Comparison of ENCODE assay signal across 8 cellular contexts in genomic region chr7:101814081-101814995, GRCh38. TPM values are rescaled to one million over a fixed set of nuclear protein-coding genes. Genes with fewer than 3 reads are reported as not detected.
DNase-seq lines count a peak whose midpoint lies in the region; ATAC-seq and TF ChIP-seq lines count a peak whose summit lies in the region.

No MANE protein-coding gene starts in this region.

- H3K27ac Mint-ChIP-seq in Caco-2 (ENCODE audit: unreplicated experiment), result peak overlapping the region; percentile 85

- peak overlapping the region; percentile 99 for H3K4me3 ChIP-seq in Caco-2 (ENCODE audit: low read depth, low read length)
- H3K4me3 ChIP-seq in HCT116 (replicated peaks in 1 of 2; ENCODE audit: low read depth in 1 of 2, low read length in 2 of 2), result peak overlapping the region; percentile 59 to 77
- peak overlapping the region; percentile 92 to 94 (median 92) for H3K4me3 ChIP-seq in esophagus muscularis mucosa
- H3K4me3 ChIP-seq in mucosa of stomach (ENCODE audit: low read length), result peak overlapping the region; percentile 32

- peak overlapping the region; percentile 90 for H3K27ac ChIP-seq in HCT116 (ENCODE audit: low read depth, low read length)
- peak overlapping the region; percentile 81 to 87 (median 82) for H3K27ac ChIP-seq in esophagus muscularis mucosa (replicated peaks in 1 of 4)

- H3K9me3 ChIP-seq in Caco-2 (no peaks in the 10 kb centered on the region), HCT116 (ENCODE audit: control insufficient read depth in 1 of 2, insufficient read depth in 1 of 2, low read depth in 1 of 2, low read length in 2 of 2) (no peaks in the 10 kb centered on the region), esophagus muscularis mucosa (no peaks in the 10 kb centered on the region), mucosa of stomach (ENCODE audit: control insufficient read depth, low read length) (no peaks in the 10 kb centered on the region)

- peak; percentile 32 to 60 for TF ChIP-seq CTCF in Caco-2 (IDR thresholded peaks at IDR 0.05; ENCODE audit: insufficient read depth in 1 of 2, low read depth in 1 of 2, low read length in 1 of 2, severe bottlenecking in 1 of 2, unreplicated experiment in 1 of 2)
- peak in 2 of 3 experiments; percentile 20 to 28; a peak in 3 of 6 replicates for TF ChIP-seq CTCF in HCT116 (IDR thresholded peaks at IDR 0.05 in 2 of 3, conservative IDR thresholded peaks at IDR 0.05 in 1 of 3; ENCODE audit: borderline replicate concordance in 1 of 3, insufficient read depth in 1 of 3, low read depth in 2 of 3, low read length in 2 of 3)
- TF ChIP-seq CTCF in esophagus muscularis mucosa (IDR thresholded peaks at IDR 0.05), result peak; percentile 62 to 75 (median 71)

- intact Hi-C loops in Caco-2 (cut with micrococcal nuclease; ENCODE audit: unreplicated experiment), result loop anchor here (1.0 to 2.0 kb wide), 4 partner anchors 72 to 271 kb away; no protein-coding TSS in a partner anchor
- intact Hi-C loops in HCT116 (cut with micrococcal nuclease), result loop anchor here (1.0 to 10.0 kb wide), 5 partner anchors 126 to 422 kb away; no protein-coding TSS in a partner anchor
- intact Hi-C loops in esophagus muscularis mucosa (cut with DNase I), result loop anchor here (2.0 to 10.0 kb wide), 3 partner anchors 72 to 420 kb away; no protein-coding TSS in a partner anchor

- TF ChIP-seq POLR2A in HCT116 (IDR thresholded peaks at IDR 0.05; ENCODE audit: borderline replicate concordance, extremely low read depth, insufficient read depth, insufficient read length) (peak; percentile 14), esophagus muscularis mucosa (IDR thresholded peaks at IDR 0.05; ENCODE audit: low read depth) (no peak)

- peaks cover 9% of the 10 kb centered on the region for H3K4me1 Mint-ChIP-seq in Caco-2 (ENCODE audit: low read depth, unreplicated experiment)

- H3K9me3 Mint-ChIP-seq in Caco-2 (ENCODE audit: unreplicated experiment), result no peaks in the 10 kb centered on the region

- no peaks in the 10 kb centered on the region for H3K27me3 ChIP-seq in Caco-2 (replicated peaks; ENCODE audit: control insufficient read depth, insufficient read depth, low read length)
- H3K27me3 ChIP-seq in HCT116 (ENCODE audit: insufficient read depth, low read length), result no peaks in the 10 kb centered on the region
- H3K27me3 ChIP-seq in esophagus muscularis mucosa, result no peaks in the 10 kb centered on the region
- no peaks in the 10 kb centered on the region for H3K27me3 ChIP-seq in mucosa of stomach (ENCODE audit: control insufficient read depth, insufficient read depth, low read length)

- H3K36me3 ChIP-seq in Caco-2 (ENCODE audit: control insufficient read depth, insufficient read depth, low read length) (no peaks in the 10 kb centered on the region), HCT116 (ENCODE audit: control insufficient read depth in 1 of 2, insufficient read depth in 2 of 2, low read length in 2 of 2) (no peaks in the 10 kb centered on the region), esophagus muscularis mucosa (no peaks in the 10 kb centered on the region), mucosa of stomach (ENCODE audit: control insufficient read depth, insufficient read depth, low read length) (no peaks in the 10 kb centered on the region)

- H3K27me3 Mint-ChIP-seq in Caco-2 (ENCODE audit: insufficient read depth, unreplicated experiment), result no peaks in the 10 kb centered on the region

- RAD21 ChIA-PET in HCT116 (lab: Charles Lee; ENCODE audit: low non-redundant PET in 1 of 2, low total read pairs in 2 of 2, uncharacterized antibody in 2 of 2, unreplicated experiment in 2 of 2), result interaction anchor here (0.7 to 1.3 kb wide), 3 partner anchors 29 to 272 kb away, joined by 3 to 4 read pairs (median 3); no protein-coding TSS in a partner anchor

- TF ChIP-seq EP300 in esophagus muscularis mucosa (IDR thresholded peaks at IDR 0.05), result no peak

- POLR2A ChIA-PET in Caco-2 (lab: Charles Lee) (interaction anchor here (0.6 to 0.7 kb wide), 2 partner anchors 123 to 283 kb away, joined by 3 to 4 read pairs; no protein-coding TSS in a partner anchor), HCT116 (lab: Charles Lee) (interaction anchor here (0.7 to 1.4 kb wide), 3 partner anchors 9 to 71 kb away, joined by 3 to 6 read pairs (median 3); no protein-coding TSS in a partner anchor)

- peak overlapping the region; percentile 83 for H2AFZ ChIP-seq in HCT116 (ENCODE audit: low read depth, low read length, poor library complexity, severe bottlenecking)

- peak overlapping the region; percentile 92 for H3K4me2 ChIP-seq in HCT116 (ENCODE audit: low read length)

- H3K36me3 Mint-ChIP-seq in Caco-2 (ENCODE audit: insufficient read depth, unreplicated experiment), result peaks cover 26% of the 10 kb centered on the region

- peak overlapping the region; percentile 96 for H3K4me3 Mint-ChIP-seq in Caco-2 (ENCODE audit: unreplicated experiment)

- WGBS in esophagus muscularis mucosa, result 3% methylated on average over 27 of the region's 74 CpGs

- ATAC-seq in HCT116 (peak; percentile 56), HG03342 (IDR thresholded peaks at IDR 0.05; ENCODE audit: unreplicated experiment) (no peak)

- peaks cover 25% of the 10 kb centered on the region for H3K79me2 ChIP-seq in HCT116 (ENCODE audit: insufficient read depth, low read length)

- H3K9me2 ChIP-seq in HCT116 (ENCODE audit: insufficient read depth), result no peaks in the 10 kb centered on the region

- H4K20me1 ChIP-seq in HCT116 (ENCODE audit: insufficient read depth), result no peaks in the 10 kb centered on the region

- peak; percentile 63 for TF ChIP-seq RAD21 in HCT116 (IDR thresholded peaks at IDR 0.05; ENCODE audit: low read depth)

- BruUV-seq in Caco-2 (replicated peaks; lab: Mats Ljungman, UMichigan) (TSS peak; percentile 68), HCT116 (replicated peaks; lab: Mats Ljungman, UMichigan) (TSS peak; percentile 85)

- CTCF ChIA-PET in Caco-2 (lab: Charles Lee), result interaction anchor here (0.6 to 1.3 kb wide), 8 partner anchors 10 to 423 kb away, joined by 3 to 13 read pairs (median 4); no protein-coding TSS in a partner anchor
- CTCF ChIA-PET in HCT116 (lab: Charles Lee), result interaction anchor here (1.1 to 1.6 kb wide), 4 partner anchors 9 to 272 kb away, joined by 4 to 7 read pairs (median 4); no protein-coding TSS in a partner anchor

- H3K9ac ChIP-seq in HCT116 (ENCODE audit: low read length) (peak overlapping the region; percentile 88), mucosa of stomach (ENCODE audit: low read length) (peak overlapping the region; percentile 72)

- H3K4me1 ChIP-seq in Caco-2 (peaks cover 16% of the 10 kb centered on the region), HCT116 (ENCODE audit: control insufficient read depth in 1 of 2, insufficient read depth in 2 of 2, low read length in 2 of 2) (peaks cover 28 to 52% of the 10 kb centered on the region in 2 experiments), esophagus muscularis mucosa (peaks cover 18 to 36% (median 31%) of the 10 kb centered on the region in 4 donors), mucosa of stomach (ENCODE audit: control insufficient read depth, insufficient read depth, low read length) (peaks cover 6% of the 10 kb centered on the region)

- DNase-seq in Caco-2 (peak; percentile 87 to 90), HCT116 (ENCODE audit: low read depth, low spot score) (no peak), NOMO-1 treated with DMSO at 0.1 percent for 48 hours (lab: John Stamatoyannopoulos, UW; ENCODE audit: unreplicated experiment) (peak; percentile 77), esophagus muscularis mucosa (ENCODE audit: extremely low spot score) (no peak)
- peak; percentile 69 for DNase-seq in activated T-cell treated with anti-CD3 and anti-CD28 coated beads, Interleukin-2, amount 50 U/mL, for 1 hour
- DNase-seq in stimulated activated naive CD4-positive, alpha-beta T cell treated with Interleukin-2 at 50 U/mL for 16 hours (lab: John Stamatoyannopoulos, UW), result peak; percentile 50

TF ChIP-seq in HCT116, 20 proteins besides CTCF, POLR2A, EP300 and RAD21 (continues in another document):
- TF ChIP-seq TCF7L2 (IDR thresholded peaks at IDR 0.05; ENCODE audit: borderline replicate concordance, extremely low read depth, insufficient read depth, insufficient read length) (peak; percentile 18), YY1 (IDR thresholded peaks at IDR 0.05; ENCODE audit: extremely low read depth, insufficient replicate concordance, low read depth, low read length) (no peak), SIN3A (IDR thresholded peaks at IDR 0.05; ENCODE audit: low read depth) (no peak), JUND (IDR thresholded peaks at IDR 0.05) (no peak), ELF1 (IDR thresholded peaks at IDR 0.05; ENCODE audit: borderline replicate concordance, low read depth) (no peak), POLR2AphosphoS5 (IDR thresholded peaks at IDR 0.05; ENCODE audit: low read depth, low read length) (0 out of 2 replicates have a peak, but pooled peaks have one; percentile 19)
- TF ChIP-seq, protein P1, sequence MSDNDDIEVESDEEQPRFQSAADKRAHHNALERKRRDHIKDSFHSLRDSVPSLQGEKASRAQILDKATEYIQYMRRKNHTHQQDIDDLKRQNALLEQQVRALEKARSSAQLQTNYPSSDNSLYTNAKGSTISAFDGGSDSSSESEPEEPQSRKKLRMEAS (IDR thresholded peaks at IDR 0.05), result peak; percentile 94
- TF ChIP-seq, protein P2, sequence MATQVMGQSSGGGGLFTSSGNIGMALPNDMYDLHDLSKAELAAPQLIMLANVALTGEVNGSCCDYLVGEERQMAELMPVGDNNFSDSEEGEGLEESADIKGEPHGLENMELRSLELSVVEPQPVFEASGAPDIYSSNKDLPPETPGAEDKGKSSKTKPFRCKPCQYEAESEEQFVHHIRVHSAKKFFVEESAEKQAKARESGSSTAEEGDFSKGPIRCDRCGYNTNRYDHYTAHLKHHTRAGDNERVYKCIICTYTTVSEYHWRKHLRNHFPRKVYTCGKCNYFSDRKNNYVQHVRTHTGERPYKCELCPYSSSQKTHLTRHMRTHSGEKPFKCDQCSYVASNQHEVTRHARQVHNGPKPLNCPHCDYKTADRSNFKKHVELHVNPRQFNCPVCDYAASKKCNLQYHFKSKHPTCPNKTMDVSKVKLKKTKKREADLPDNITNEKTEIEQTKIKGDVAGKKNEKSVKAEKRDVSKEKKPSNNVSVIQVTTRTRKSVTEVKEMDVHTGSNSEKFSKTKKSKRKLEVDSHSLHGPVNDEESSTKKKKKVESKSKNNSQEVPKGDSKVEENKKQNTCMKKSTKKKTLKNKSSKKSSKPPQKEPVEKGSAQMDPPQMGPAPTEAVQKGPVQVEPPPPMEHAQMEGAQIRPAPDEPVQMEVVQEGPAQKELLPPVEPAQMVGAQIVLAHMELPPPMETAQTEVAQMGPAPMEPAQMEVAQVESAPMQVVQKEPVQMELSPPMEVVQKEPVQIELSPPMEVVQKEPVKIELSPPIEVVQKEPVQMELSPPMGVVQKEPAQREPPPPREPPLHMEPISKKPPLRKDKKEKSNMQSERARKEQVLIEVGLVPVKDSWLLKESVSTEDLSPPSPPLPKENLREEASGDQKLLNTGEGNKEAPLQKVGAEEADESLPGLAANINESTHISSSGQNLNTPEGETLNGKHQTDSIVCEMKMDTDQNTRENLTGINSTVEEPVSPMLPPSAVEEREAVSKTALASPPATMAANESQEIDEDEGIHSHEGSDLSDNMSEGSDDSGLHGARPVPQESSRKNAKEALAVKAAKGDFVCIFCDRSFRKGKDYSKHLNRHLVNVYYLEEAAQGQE (IDR thresholded peaks at IDR 0.05; ENCODE audit: low read depth), result no peak

RNA-seq across cellular contexts. Expression of gene CUX1, which starts 3.1 kb away (rescaled TPM):
- 113 and 116 TPM in 2 replicates for total RNA-seq in Caco-2 (2022)
- 68.9 TPM for total RNA-seq in HCT116 (2021; ENCODE audit: unreplicated experiment)
- 74.9 and 75.9 TPM in 2 replicates for polyA plus RNA-seq in HCT116 (2012)
- 100 to 1,000 TPM in 2 of 4 donors, 10 to 100 TPM in 2; 61.5 to 136 (median 92.3) TPM for total RNA-seq in esophagus muscularis mucosa

Comparison
In these comparisons a context has a peak if more than half of its experiments do, and no peak if none do; other contexts are left out.
1. DNase-seq: peak in Caco-2 (2 of 2), NOMO-1 treated with DMSO at 0.1 percent for 48 hours (single experiment), activated T-cell treated with anti-CD3 and anti-CD28 coated beads, Interleukin-2, amount 50 U/mL, for 1 hour (single experiment) and stimulated activated naive CD4-positive, alpha-beta T cell treated with Interleukin-2 at 50 U/mL for 16 hours (single experiment); none in HCT116 (single experiment) and esophagus muscularis mucosa (single experiment).
2. H3K4me3 ChIP-seq: peak in every context shown above with its lines; median percentile 99 in Caco-2; 92 in esophagus muscularis mucosa; 68 in HCT116; 32 in mucosa of stomach.
3. Peak in every context shown above with its lines, with median percentiles within 50 percentile points of each other: CTCF ChIP-seq.